In the genomic region with DNA sequence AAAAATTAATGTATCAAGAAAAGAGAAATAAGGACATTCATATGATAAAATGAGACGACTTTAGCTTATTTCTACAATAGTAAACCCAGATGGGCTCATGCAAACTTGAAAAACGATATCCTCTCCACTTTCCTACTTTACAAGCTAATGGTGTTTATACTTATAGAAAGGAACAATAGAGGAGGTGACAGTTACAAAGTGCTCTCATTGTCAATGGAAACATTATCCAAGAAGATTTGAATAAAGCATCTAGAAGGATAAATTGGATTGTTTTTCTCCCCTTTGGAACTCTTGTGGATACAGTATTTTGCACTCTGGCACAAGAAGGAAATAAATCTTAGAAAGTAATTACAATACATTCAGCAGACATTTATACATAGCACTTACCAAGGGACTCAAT, we compare ENCODE assay signal across 15 cellular contexts.
"Had no signal": no experiment of that assay in that cellular context is flagged by ENCODE, and none has a peak within 500 bp of the region (broad histone marks: within the 10 kb centered on the region; RNA-seq: fewer than 3 reads in every experiment).

No MANE protein-coding gene starts in this region.

- DNase-seq: activated CD4-positive, alpha-beta T cell treated with anti-CD3 and anti-CD28 coated beads for 1 hour; activated CD4-positive, alpha-beta T cell treated with anti-CD3 and anti-CD28 coated beads, Interleukin-2, amount 50 U/mL, for 1 hour; activated CD8-positive, alpha-beta T cell treated with anti-CD3 and anti-CD28 coated beads, Interleukin-2, amount 10 ng/mL, durations not matched to agents 7 days and 5 days; aorta; head of caudate nucleus; hypothalamus; left ventricle myocardium inferior; naive thymus-derived CD4-positive, alpha-beta T cell; occipital lobe; posterior cingulate gyrus; right lobe of liver; stimulated activated CD4-positive, alpha-beta T cell treated with anti-CD3 and anti-CD28 coated beads, Interleukin-2, amount 100 ng/mL, for 24 hours; stimulated activated naive CD8-positive, alpha-beta T cell treated with anti-CD3 and anti-CD28 coated beads, Interleukin-15, amount 100 ng/mL, for 72 hours; tibial artery; WERI-Rb-1 had no signal
